Comparison of ENCODE assay signal across 13 cellular contexts in the genomic region with DNA sequence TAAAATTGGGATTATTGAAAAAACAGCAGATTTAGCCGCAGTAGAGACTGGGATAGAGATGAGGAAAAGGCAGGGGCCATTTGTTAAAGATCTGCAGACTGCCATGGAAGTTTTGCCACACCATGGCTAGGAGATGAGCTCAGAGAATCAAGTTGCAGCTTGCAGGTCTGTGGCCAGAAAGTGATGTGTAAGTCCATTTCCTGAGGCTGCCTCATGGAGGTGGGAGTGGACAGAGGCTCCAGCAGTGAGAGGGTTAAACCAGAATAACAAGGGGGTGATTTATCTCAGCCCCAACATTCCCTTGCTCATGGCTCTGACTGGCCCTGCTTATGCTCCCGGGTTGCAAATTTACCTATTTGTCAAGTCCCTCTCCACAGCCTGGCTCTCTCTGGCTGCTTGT.
"Had no signal": no experiment of that assay in that cellular context is flagged by ENCODE, and none has a peak within 500 bp of the region (broad histone marks: within the 10 kb centered on the region; RNA-seq: fewer than 3 reads in every experiment).

No MANE protein-coding gene starts in this region.

- H3K4me3 ChIP-seq: left lung, neural progenitor cell, pancreas, SK-N-MC, smooth muscle cell had no signal

- H3K4me2 ChIP-seq: neural progenitor cell, smooth muscle cell had no signal

- DNase-seq: activated B cell treated with CpG ODN at 0.5 μM for 24 hours; activated CD4-positive, alpha-beta T cell treated with anti-CD3 and anti-CD28 coated beads, Interleukin-2, amount 10 ng/mL, durations not matched to agents 24 days and 14 days; activated naive CD4-positive, alpha-beta T cell treated with anti-CD3 and anti-CD28 coated beads for 36 hours; foreskin melanocyte; left lung; retina; trophoblast cell had no signal

- H3K4me1 ChIP-seq: neural progenitor cell, pancreas had no signal

- ATAC-seq: left lung; pancreas; stimulated activated memory B cell treated with anti-CD40 and anti-IgM and Interleukin-4, amounts not matched to agents 10 μg/mL and 1 μg/mL and 100 μg/mL, for 72 hours; T-cell had no signal

- H3K9me3 ChIP-seq: left lung, pancreas had no signal

- H3K9ac ChIP-seq: neural progenitor cell had no signal

- H3K27ac ChIP-seq: left lung, neural progenitor cell, pancreas, SK-N-MC had no signal

- H3K36me3 ChIP-seq: left lung, neural progenitor cell, pancreas had no signal

- H2AFZ ChIP-seq: neural progenitor cell had no signal

- H3K27me3 ChIP-seq: pancreas had no signal
